Comparison of ENCODE assay signal across 8 cellular contexts in the genomic region with DNA sequence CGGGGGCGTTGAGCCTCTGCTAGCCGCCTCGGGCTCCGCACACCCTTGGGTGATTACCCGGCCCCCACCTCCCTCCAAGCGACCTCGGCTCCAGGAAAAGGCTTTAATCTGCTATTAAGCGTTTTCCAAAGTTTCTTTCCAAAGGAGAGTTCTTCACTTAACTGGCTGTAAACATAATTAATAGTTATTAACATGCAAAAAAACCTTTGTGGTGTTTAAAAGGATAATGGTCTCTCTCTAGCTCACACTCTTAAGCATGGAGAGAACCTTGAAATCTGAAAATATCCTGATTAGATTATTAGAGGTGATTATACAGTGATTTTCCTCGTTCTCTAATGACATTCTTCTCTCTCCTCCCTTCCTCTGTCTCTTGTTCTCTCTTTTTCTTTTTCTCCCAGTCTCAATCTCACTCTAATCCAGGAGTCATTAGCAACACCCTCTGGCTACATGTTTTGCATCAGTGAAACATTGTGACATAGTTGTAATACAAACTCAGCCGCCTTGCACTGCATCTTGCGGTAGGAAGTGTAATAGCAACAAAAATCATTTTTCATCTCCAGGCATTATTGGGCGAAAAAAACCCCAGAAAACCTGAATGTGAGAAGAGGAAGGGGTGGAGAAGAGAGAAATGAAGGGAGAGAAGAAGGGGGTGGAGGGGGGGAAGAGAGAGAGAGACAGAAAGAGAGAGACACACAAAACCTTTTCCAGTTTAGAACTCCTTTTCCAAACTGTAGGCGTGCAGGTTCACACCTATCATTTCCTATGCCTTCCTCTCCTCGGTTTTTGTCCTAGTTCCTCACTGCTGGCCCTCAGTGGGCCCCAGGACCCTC. TPM values are rescaled to one million over a fixed set of nuclear protein-coding genes. Genes with fewer than 3 reads are reported as not detected.
DNase-seq lines count a peak whose midpoint lies in the region; ATAC-seq and TF ChIP-seq lines count a peak whose summit lies in the region.

No MANE protein-coding gene starts in this region.

- ATAC-seq in GM18868 (IDR thresholded peaks at IDR 0.05; ENCODE audit: unreplicated experiment) (peak; percentile 17), foreskin keratinocyte (peak; percentile 62), GM21390 (IDR thresholded peaks at IDR 0.05; ENCODE audit: unreplicated experiment) (no peak), HG03460 (IDR thresholded peaks at IDR 0.05; ENCODE audit: unreplicated experiment) (no peak), GM21717 (IDR thresholded peaks at IDR 0.05; ENCODE audit: unreplicated experiment) (no peak), GM19351 (IDR thresholded peaks at IDR 0.05; ENCODE audit: unreplicated experiment) (no peak)

- peak; percentile 62 for TF ChIP-seq CTCF in foreskin keratinocyte (conservative IDR thresholded peaks at IDR 0.05)
- TF ChIP-seq CTCF in retinal pigment epithelial cell (conservative IDR thresholded peaks at IDR 0.05; ENCODE audit: low read depth, low read length) = peak; percentile 52

- H3K27ac ChIP-seq in foreskin keratinocyte = no peak overlapping the region

- H3K4me3 ChIP-seq in retinal pigment epithelial cell (ENCODE audit: low read length) = peak overlapping the region; percentile 65

- H3K4me1 ChIP-seq in foreskin keratinocyte = peaks cover 6% of the 10 kb centered on the region

- peaks cover 29% of the 10 kb centered on the region for H3K27me3 ChIP-seq in foreskin keratinocyte

- DNase-seq in SIG-M5 treated with dmso at 0.1 percent for 504 hours (lab: John Stamatoyannopoulos, UW; ENCODE audit: unreplicated experiment) = peak; percentile 88
- peak in 1 of 2 donors; percentile 66 for DNase-seq in foreskin keratinocyte
- DNase-seq in retinal pigment epithelial cell (ENCODE audit: low read depth) = peak; percentile 77

RNA-seq across cellular contexts. Expression of a gene that starts 24.4 kb away (rescaled TPM):
- 24.9 and 30.6 TPM in 2 replicates for total RNA-seq in foreskin keratinocyte
- 20.3 and 20.8 TPM in 2 replicates for polyA plus RNA-seq in foreskin keratinocyte

Comparison
In these comparisons a context has a peak if more than half of its experiments do, and no peak if none do; other contexts are left out.
1. ATAC-seq: peak in GM18868 (single experiment) and foreskin keratinocyte (single experiment); none in GM21390 (single experiment), HG03460 (single experiment), GM21717 (single experiment) and GM19351 (single experiment).